ENCODE assay signal across 8 cellular contexts in genomic region chr5:81838307-81838906, GRCh38.
A peak's percentile ranks its signal among the peaks of the same experiment; 100 is the strongest.
DNase-seq lines count a peak whose midpoint lies in the region; ATAC-seq and TF ChIP-seq lines count a peak whose summit lies in the region.

No MANE protein-coding gene starts in this region.

- H3K36me3 ChIP-seq in GM23248 (ENCODE audit: low read depth) (no peaks in the 10 kb centered on the region), breast epithelium (no peaks in the 10 kb centered on the region), lung (ENCODE audit: control insufficient read depth in 2 of 2, insufficient read depth in 2 of 2, low read length in 2 of 2) (no peaks in the 10 kb centered on the region)

- no peak overlapping the region for H3K4me2 ChIP-seq in GM23248 (ENCODE audit: unreplicated experiment)

- ATAC-seq in lung (ENCODE audit: insufficient read depth, low FRiP score), result no peak

- H3F3A ChIP-seq in GM23248 (ENCODE audit: insufficient read depth), result no peaks in the 10 kb centered on the region

- no peaks in the 10 kb centered on the region for H3K9me2 ChIP-seq in GM23248 (ENCODE audit: insufficient read depth)

- TF ChIP-seq CTCF in NB4 (IDR thresholded peaks at IDR 0.05; ENCODE audit: low read depth, low read length) (peak; percentile 66), breast epithelium (IDR thresholded peaks at IDR 0.05) (peak in 2 of 3 donors; percentile 25 to 36), lung (IDR thresholded peaks at IDR 0.05; ENCODE audit: control extremely low read depth, extremely low read depth) (peak; percentile 12)

- intact Hi-C loops in breast epithelium (cut with DNase I; ENCODE audit: low total_unique reads), result loop anchor here (5.0 to 10.0 kb wide), 2 partner anchors 86 to 1636 kb away; partner anchors contain the start of genes SSBP2 and VCAN

- TF ChIP-seq POLR2A in NB4 (IDR thresholded peaks at IDR 0.05; ENCODE audit: extremely low read depth, insufficient read length) (no peak), breast epithelium (IDR thresholded peaks at IDR 0.05) (no peak)

- H3K4me3 ChIP-seq in GM23248, result no peak overlapping the region
- H3K4me3 ChIP-seq in NB4 (ENCODE audit: low read depth, low read length), result no peak overlapping the region
- H3K4me3 ChIP-seq in breast epithelium, result no peak overlapping the region
- no peak overlapping the region for H3K4me3 ChIP-seq in lung

- peak overlapping the region; percentile 48 for H2AFZ ChIP-seq in GM23248

- H4K20me1 ChIP-seq in GM23248 (ENCODE audit: insufficient read depth), result no peaks in the 10 kb centered on the region

- DNase-seq in SIG-M5 treated with dmso at 0.1 percent for 504 hours (lab: John Stamatoyannopoulos, UW; ENCODE audit: unreplicated experiment) (peak; percentile 62), SIG-M5 (lab: John Stamatoyannopoulos, UW) (no peak), GM23248 (peak; percentile 64), NB4 (ENCODE audit: low read depth) (peak; percentile 77), breast epithelium (ENCODE audit: low spot score in 2 of 2) (no peak), lung (ENCODE audit: low spot score) (no peak), NCI-H1930 (lab: John Stamatoyannopoulos, UW) (no peak), T1000 (lab: John Stamatoyannopoulos, UW) (no peak)

- H3K27ac ChIP-seq in GM23248 (no peak overlapping the region), breast epithelium (no peak overlapping the region), lung (ENCODE audit: low read depth in 1 of 2, low read length in 1 of 2) (no peak overlapping the region)

- H3K9me3 ChIP-seq in GM23248 (ENCODE audit: low read depth) (no peaks in the 10 kb centered on the region), breast epithelium (no peaks in the 10 kb centered on the region), lung (ENCODE audit: control insufficient read depth in 2 of 2, insufficient read depth in 1 of 2, low read length in 1 of 2) (peaks cover 0 to 3% of the 10 kb centered on the region in 2 donors)

- H3K27me3 ChIP-seq in GM23248 (replicated peaks; ENCODE audit: insufficient read depth), result no peaks in the 10 kb centered on the region
- H3K27me3 ChIP-seq in breast epithelium, result no peaks in the 10 kb centered on the region
- no peaks in the 10 kb centered on the region for H3K27me3 ChIP-seq in lung (ENCODE audit: control insufficient read depth, insufficient read depth)

- H3K4me1 ChIP-seq in GM23248 (ENCODE audit: insufficient read depth) (peaks cover 7% of the 10 kb centered on the region; the same call in 1 of the 2 replicates), breast epithelium (no peaks in the 10 kb centered on the region), lung (ENCODE audit: control insufficient read depth in 2 of 2, insufficient read depth in 2 of 2, low read length in 2 of 2) (peaks cover 0 to 4% of the 10 kb centered on the region in 2 donors)

- H3K79me2 ChIP-seq in GM23248 (ENCODE audit: insufficient read depth), result no peaks in the 10 kb centered on the region

- WGBS in GM23248 (ENCODE audit: low coverage in 1 of 2, low lambda C conversion rate in 2 of 2, missing lambda C conversion rate in 2 of 2), 2 experiments, result 33 to 60% methylated on average over 2 of the region's 2 CpGs
- 48 to 69% methylated on average over 2 of the region's 2 CpGs for WGBS in lung, 2 donors

- in situ Hi-C loops in GM23248 (cut with MboI), result loop anchor here (5.0 kb wide), 1 partner anchor 86 kb away; the partner anchor contains the start of gene SSBP2

- H3K9ac ChIP-seq in GM23248, result no peak overlapping the region

Comparison
In these comparisons a context has a peak if more than half of its experiments do, and no peak if none do; other contexts are left out.
1. DNase-seq: peak in SIG-M5 treated with dmso at 0.1 percent for 504 hours (single experiment), GM23248 (single experiment) and NB4 (single experiment); none in SIG-M5 (single experiment), breast epithelium (0 of 2), lung (single experiment), NCI-H1930 (0 of 2) and T1000 (single experiment).
2. CTCF ChIP-seq: peak in every context shown above with its lines; median percentile 66 in NB4; 30 in breast epithelium; 12 in lung.